In the genomic region with DNA sequence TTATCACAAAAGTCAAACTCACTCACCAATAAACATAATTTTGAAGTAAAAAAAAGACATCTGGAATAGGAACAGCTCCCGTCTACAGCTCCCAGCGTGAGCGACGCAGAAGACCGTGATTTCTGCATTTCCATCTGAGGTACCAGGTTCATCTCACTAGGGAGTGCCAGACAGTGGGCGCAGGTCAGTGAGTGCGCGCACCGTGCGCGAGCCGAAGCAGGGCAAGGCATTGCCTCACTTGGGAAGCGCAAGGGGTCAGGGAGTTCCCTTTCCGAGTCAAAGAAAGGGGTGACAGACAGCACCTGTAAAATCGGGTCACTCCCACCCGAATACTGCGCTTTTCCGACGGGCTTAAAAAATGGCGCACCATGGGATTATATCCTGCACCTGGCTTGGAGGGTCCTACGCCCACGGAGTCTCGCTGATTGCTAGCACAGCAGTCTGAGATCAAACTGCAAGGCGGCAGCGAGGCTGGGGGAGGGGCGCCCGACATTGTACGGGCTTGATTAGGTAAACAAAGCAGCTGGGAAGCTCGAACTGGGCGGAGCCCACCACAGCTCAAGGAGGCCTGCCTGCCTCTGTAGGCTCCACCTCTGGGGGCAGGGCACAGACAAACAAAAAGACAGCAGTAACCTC, we compare ENCODE assay signal across 7 cellular contexts.
DNase-seq lines count a peak whose midpoint lies in the region; TF ChIP-seq lines count a peak whose summit lies in the region.
"Not testable (repeated sequence)": the region's sequence is repeated elsewhere in the genome, so short reads cannot be mapped to it uniquely, and the experiment has no call there.

No MANE protein-coding gene starts in this region.

- H3K9me3 Mint-ChIP-seq in endodermal cell (peaks cover 24% of the 10 kb centered on the region), nephron (peaks cover 24% of the 10 kb centered on the region)

- H3K27me3 ChIP-seq in HUES48 (ENCODE audit: control insufficient read depth, insufficient read depth, low read length); endodermal cell (ENCODE audit: control insufficient read depth, insufficient read depth, low read length, poor library complexity, severe bottlenecking); iPS-15b (ENCODE audit: control insufficient read depth, insufficient read depth, low read length): not testable (repeated sequence)

- not testable (repeated sequence) for H3K4me1 ChIP-seq in HUES48 (ENCODE audit: control insufficient read depth, insufficient read depth, low read length); endodermal cell (ENCODE audit: control insufficient read depth, insufficient read depth, low read length); iPS-15b (ENCODE audit: control insufficient read depth, insufficient read depth, low read length)

- 53 to 74% methylated on average over 6 to 29 of the region's 30 CpGs for WGBS in endodermal cell (ENCODE audit: insufficient coverage in 1 of 2, insufficient read length in 1 of 2), 2 experiments

- H3K4me3 Mint-ChIP-seq in endodermal cell (peak overlapping the region; percentile 73), nephron (peak overlapping the region; percentile 79 to 86 (median 84))

- DNase-seq in DMS53 (lab: John Stamatoyannopoulos, UW) (peak; percentile 72), NCI-H2227 (lab: John Stamatoyannopoulos, UW; ENCODE audit: unreplicated experiment) (peak; percentile 32), SHP77 treated with DMSO at 0.1 percent for 48 hours (lab: John Stamatoyannopoulos, UW) (peak; percentile 13), endodermal cell (peak; percentile 76)

- not testable (repeated sequence) for H3K36me3 Mint-ChIP-seq in endodermal cell (ENCODE audit: low read depth); nephron (ENCODE audit: low read depth)

- H3K27me3 Mint-ChIP-seq in endodermal cell (ENCODE audit: insufficient read depth); nephron (ENCODE audit: low read depth): not testable (repeated sequence)

- H3K9me3 ChIP-seq in HUES48 (ENCODE audit: control insufficient read depth, insufficient read depth, low read length); endodermal cell (ENCODE audit: control insufficient read depth, low read length); iPS-15b (ENCODE audit: control insufficient read depth, insufficient read depth, low read length): not testable (repeated sequence)

- TF ChIP-seq CTCF in endodermal cell (conservative IDR thresholded peaks at IDR 0.05); nephron (IDR thresholded peaks at IDR 0.05; ENCODE audit: unreplicated experiment in 3 of 3): not testable (repeated sequence)

- peak overlapping the region; percentile 70 for H3K4me3 ChIP-seq in HUES48 (ENCODE audit: low read depth, low read length)
- peak overlapping the region; percentile 43 for H3K4me3 ChIP-seq in endodermal cell (ENCODE audit: low read length)
- H3K4me3 ChIP-seq in iPS-15b (ENCODE audit: low read depth, low read length): peak overlapping the region; percentile 53

- H3K27ac ChIP-seq in HUES48 (ENCODE audit: low read depth, low read length); endodermal cell (ENCODE audit: low read depth, low read length): not testable (repeated sequence)

- H3K9ac ChIP-seq in HUES48 (ENCODE audit: low read depth, low read length): peak overlapping the region; percentile 61; the same call in 1 of the 2 replicates
- not testable (repeated sequence) for H3K9ac ChIP-seq in endodermal cell (ENCODE audit: extremely low read depth, low read length, poor library complexity, severe bottlenecking); iPS-15b (ENCODE audit: low read depth, low read length)

- H3K36me3 ChIP-seq in HUES48 (ENCODE audit: control insufficient read depth, insufficient read depth, low read length); endodermal cell (ENCODE audit: control insufficient read depth, insufficient read depth, low read length); iPS-15b (ENCODE audit: control insufficient read depth, insufficient read depth, low read length): not testable (repeated sequence)

- not testable (repeated sequence) for H3K4me1 Mint-ChIP-seq in endodermal cell, nephron

- peak overlapping the region; percentile 89 for H3K27ac Mint-ChIP-seq in endodermal cell
- not testable (repeated sequence) for H3K27ac Mint-ChIP-seq in nephron

Comparison
In these comparisons a context has a peak if more than half of its experiments do, and no peak if none do; other contexts are left out.
1. DNase-seq: peak in every context shown above with its lines; median percentile 76 in endodermal cell; 72 in DMS53; 32 in NCI-H2227; 13 in SHP77 treated with DMSO at 0.1 percent for 48 hours.